ENCODE assay signal across 21 cellular contexts in the genomic region with DNA sequence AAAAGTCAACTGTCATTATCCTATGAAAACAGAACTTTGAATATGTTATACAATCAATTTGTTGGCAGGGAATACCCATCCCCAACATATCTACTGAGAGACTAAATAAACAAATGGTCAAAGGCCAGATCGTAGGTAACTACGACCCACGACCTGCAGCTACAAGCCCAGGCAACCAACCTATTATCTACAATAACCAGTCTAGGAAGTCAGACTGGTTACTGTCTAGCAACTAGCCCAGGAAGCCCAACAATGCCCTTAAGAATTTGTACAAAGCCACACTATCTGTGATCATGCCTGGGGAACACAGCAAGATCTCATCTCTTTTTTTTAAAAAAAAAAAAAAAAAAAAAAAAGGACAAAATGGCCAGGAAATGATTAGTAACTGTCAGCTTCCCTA.
"Had no signal": no experiment of that assay in that cellular context is flagged by ENCODE, and none has a peak within 500 bp of the region (broad histone marks: within the 10 kb centered on the region; RNA-seq: fewer than 3 reads in every experiment).

No MANE protein-coding gene starts in this region.

- H3K79me2 ChIP-seq: parathyroid adenoma had no signal

- DNase-seq: colonic mucosa; effector memory CD4-positive, alpha-beta T cell; erythroblast; gastrocnemius medialis; head of caudate nucleus; mesenchymal stem cell; mucosa of descending colon; naive B cell; stimulated activated CD4-positive, alpha-beta T cell treated with anti-CD3 and anti-CD28 coated beads, Interleukin-2, amount 100 ng/mL, for 24 hours; stimulated activated CD4-positive, alpha-beta T cell treated with anti-CD3 and anti-CD28 coated beads, Interleukin-4, amount 100 ng/mL, for 24 hours; stimulated activated naive CD4-positive, alpha-beta T cell treated with Interleukin-2 at 50 U/mL for 16 hours; stomach; thyroid gland had no signal

- H3K27me3 ChIP-seq: colonic mucosa, gastrocnemius medialis, neural progenitor cell, stomach, thyroid gland had no signal

- H3K36me3 ChIP-seq: colonic mucosa, gastrocnemius medialis, neural progenitor cell, stomach, thyroid gland had no signal

- H3K9ac ChIP-seq: neural progenitor cell, parathyroid adenoma had no signal

- ATAC-seq: gastrocnemius medialis; left lobe of liver; mucosa of descending colon; natural killer cell treated with Interleukin-12 subunit alpha and Interleukin-12 subunit beta and Interleukin-15 and Interleukin-18, amount 100 ng/mL, for 72 hours; sciatic nerve; stimulated activated effector memory CD8-positive, alpha-beta T cell treated with anti-CD3 and anti-CD28 coated beads, Interleukin-12 subunit alpha, Interleukin-12 subunit beta, amount 100 ng/mL, for 72 hours had no signal

- H3K4me2 ChIP-seq: neural progenitor cell had no signal

- H3K9me3 ChIP-seq: colonic mucosa, gastrocnemius medialis, mucosa of descending colon, stomach, thyroid gland had no signal

- H3K4me1 ChIP-seq: colonic mucosa, parathyroid adenoma had no signal

- H3K4me3 ChIP-seq: colonic mucosa, gastrocnemius medialis, mucosa of descending colon, neural progenitor cell, stomach, thyroid gland had no signal

- H2AFZ ChIP-seq: neural progenitor cell, parathyroid adenoma had no signal

- FAIRE-seq: endothelial cell of umbilical vein, keratinocyte had no signal

- H3K27ac ChIP-seq: colonic mucosa, gastrocnemius medialis, neural progenitor cell, parathyroid adenoma, stomach, thyroid gland had no signal
